ENCODE assay signal across 13 cellular contexts in the genomic region with DNA sequence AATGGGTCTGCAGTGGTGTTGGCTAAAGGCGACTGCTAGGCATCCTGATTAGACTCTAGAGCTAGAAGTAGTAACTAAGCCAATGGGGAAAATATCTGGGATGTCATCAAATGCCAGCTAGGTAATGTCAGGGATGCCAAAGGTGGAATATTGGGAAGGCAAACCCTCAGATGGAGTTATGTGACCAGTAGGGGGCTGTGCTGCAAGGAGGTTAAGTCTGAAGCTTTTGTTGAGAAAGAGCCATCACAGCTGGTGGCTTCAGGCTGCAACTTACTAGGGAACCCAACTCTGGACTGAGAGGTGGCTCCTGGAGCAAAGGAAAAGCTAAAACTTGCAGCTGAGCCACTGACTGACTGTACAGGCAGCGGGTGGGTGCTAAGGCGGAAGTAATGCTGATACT.
"Had no signal": no experiment of that assay in that cellular context is flagged by ENCODE, and none has a peak within 500 bp of the region (broad histone marks: within the 10 kb centered on the region; RNA-seq: fewer than 3 reads in every experiment).

No MANE protein-coding gene starts in this region.

- H3K27ac Mint-ChIP-seq: activated CD8-positive, alpha-beta T cell treated with anti-CD3 and anti-CD28 coated beads for 36 hours; stimulated activated naive CD8-positive, alpha-beta T cell treated with anti-CD3 and anti-CD28 coated beads, Interleukin-15, Interleukin-2, amounts not matched to agents 100 ng/mL and 50 ng/mL, for 24 hours had no signal

- H3K9me3 Mint-ChIP-seq: activated CD8-positive, alpha-beta T cell treated with anti-CD3 and anti-CD28 coated beads for 36 hours had no signal

- H3K4me1 ChIP-seq: breast epithelium, esophagus squamous epithelium, heart left ventricle, pancreas, upper lobe of right lung had no signal

- H3K27ac ChIP-seq: breast epithelium, dorsolateral prefrontal cortex, esophagus squamous epithelium, heart left ventricle, pancreas, upper lobe of right lung had no signal

- H3K4me3 ChIP-seq: breast epithelium, dorsolateral prefrontal cortex, esophagus squamous epithelium, heart left ventricle, pancreas, upper lobe of right lung had no signal

- H3K36me3 ChIP-seq: breast epithelium, esophagus squamous epithelium, heart left ventricle, pancreas, upper lobe of right lung had no signal

- H3K4me1 Mint-ChIP-seq: neural crest cell had no signal

- H3K27me3 ChIP-seq: breast epithelium, dorsolateral prefrontal cortex, esophagus squamous epithelium, heart left ventricle, pancreas, upper lobe of right lung had no signal

- H3K4me3 Mint-ChIP-seq: activated CD8-positive, alpha-beta T cell treated with anti-CD3 and anti-CD28 coated beads for 36 hours; neural crest cell; stimulated activated naive CD8-positive, alpha-beta T cell treated with anti-CD3 and anti-CD28 coated beads, Interleukin-15, Interleukin-2, amounts not matched to agents 100 ng/mL and 50 ng/mL, for 24 hours had no signal

- DNase-seq: activated CD8-positive, alpha-beta memory T cell treated with anti-CD3 and anti-CD28 coated beads, Interleukin-2, amount 50 U/mL, for 48 hours; activated CD8-positive, alpha-beta T cell treated with anti-CD3 and anti-CD28 coated beads for 36 hours; aorta; dorsolateral prefrontal cortex; esophagus squamous epithelium; heart left ventricle; pancreas; stimulated activated CD4-positive, alpha-beta T cell treated with anti-CD3 and anti-CD28 coated beads, Interleukin-15, amount 100 ng/mL, for 24 hours; stimulated activated CD4-positive, alpha-beta T cell treated with anti-CD3 and anti-CD28 coated beads, Interleukin-4, amount 100 ng/mL, for 24 hours; upper lobe of right lung had no signal

- H3K27me3 Mint-ChIP-seq: activated CD8-positive, alpha-beta T cell treated with anti-CD3 and anti-CD28 coated beads for 36 hours; stimulated activated naive CD8-positive, alpha-beta T cell treated with anti-CD3 and anti-CD28 coated beads, Interleukin-15, Interleukin-2, amounts not matched to agents 100 ng/mL and 50 ng/mL, for 24 hours had no signal

- ATAC-seq: activated CD8-positive, alpha-beta T cell treated with anti-CD3 and anti-CD28 coated beads for 36 hours; heart left ventricle; pancreas; upper lobe of right lung had no signal
